Comparison of ENCODE assay signal across 12 cellular contexts in genomic region chr12:44859998-44860689, GRCh38.
"Had no signal": no experiment of that assay in that cellular context is flagged by ENCODE, and none has a peak within 500 bp of the region (broad histone marks: within the 10 kb centered on the region; RNA-seq: fewer than 3 reads in every experiment).

No MANE protein-coding gene starts in this region.

- H3K4me1 ChIP-seq: esophagus muscularis mucosa, heart right ventricle, left ventricle myocardium inferior, stomach had no signal

- H3K36me3 ChIP-seq: esophagus muscularis mucosa, heart right ventricle, left ventricle myocardium inferior, stomach had no signal

- H3K27me3 ChIP-seq: esophagus muscularis mucosa, stomach had no signal

- ATAC-seq: heart right ventricle had no signal

- H3K27ac Mint-ChIP-seq: type B pancreatic cell had no signal

- H3K27me3 Mint-ChIP-seq: type B pancreatic cell had no signal

- H3K27ac ChIP-seq: esophagus muscularis mucosa, heart right ventricle, left ventricle myocardium inferior, stomach had no signal

- H3K4me3 ChIP-seq: esophagus muscularis mucosa, heart right ventricle, left ventricle myocardium inferior, stomach had no signal

- H3K4me3 Mint-ChIP-seq: type B pancreatic cell had no signal

- DNase-seq: activated CD4-positive, alpha-beta T cell treated with anti-CD3 and anti-CD28 coated beads for 48 hours; amniotic stem cell; dermis blood vessel endothelial cell; effector memory CD4-positive, alpha-beta T cell; heart right ventricle; left ventricle myocardium inferior; mammary epithelial cell; midbrain; retina; stomach had no signal

- H3K36me3 Mint-ChIP-seq: type B pancreatic cell had no signal
